12 cellular contexts compared by ENCODE assay signal in the genomic region with DNA sequence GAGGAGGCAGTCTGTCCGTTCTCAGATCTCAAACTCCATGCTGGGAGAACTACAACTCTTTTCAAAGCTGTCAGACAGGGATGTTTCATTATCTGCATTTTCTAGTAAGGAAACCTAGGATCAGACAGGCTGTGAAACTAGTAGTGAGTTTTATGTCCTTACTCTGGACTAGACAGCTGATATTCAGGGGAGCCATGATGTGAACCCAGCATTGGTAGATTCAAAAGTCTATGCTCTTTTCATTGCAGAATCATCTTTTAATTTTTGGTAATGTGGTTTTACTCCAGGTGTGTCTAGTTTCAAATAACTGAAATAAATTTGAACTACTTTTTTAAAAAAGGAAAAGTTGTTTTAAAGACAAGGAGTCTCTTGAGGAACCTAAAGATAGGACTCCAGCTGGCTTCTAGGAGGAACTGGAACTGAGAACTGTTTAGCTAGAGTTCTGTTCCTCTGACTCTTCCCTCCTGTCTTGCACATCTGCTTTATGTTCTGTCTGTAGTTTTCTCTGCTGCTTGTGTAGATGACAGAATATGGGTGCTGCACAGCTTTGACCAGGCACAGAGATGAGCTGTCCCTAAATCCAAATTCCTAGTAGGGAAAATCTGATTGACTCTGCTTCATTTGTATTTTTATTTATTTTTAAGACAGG. TPM values are rescaled to one million over a fixed set of nuclear protein-coding genes. Genes with fewer than 3 reads are reported as not detected.
A peak's percentile ranks its signal among the peaks of the same experiment; 100 is the strongest.
DNase-seq lines count a peak whose midpoint lies in the region; ATAC-seq lines count a peak whose summit lies in the region.
"Had no signal": no experiment of that assay in that cellular context is flagged by ENCODE, and none has a peak within 500 bp of the region (broad histone marks: within the 10 kb centered on the region; RNA-seq: fewer than 3 reads in every experiment).

No MANE protein-coding gene starts in this region.

- H3K4me1 ChIP-seq in effector memory CD4-positive, alpha-beta T cell (ENCODE audit: control insufficient read depth, insufficient read depth, low read length, poor library complexity, severe bottlenecking), result no peaks in the 10 kb centered on the region

- peaks cover 12% of the 10 kb centered on the region for H3K27me3 Mint-ChIP-seq in activated T-helper 2 cell treated with anti-CD3 and anti-CD28 coated beads, Interferon-gamma antibody, Interleukin-2, Interleukin-4, amounts not matched to agents 10 μg/mL and 5 μg/mL and 100 μg/mL, durations not matched to agents 14 hours and 24 hours and 36 hours (ENCODE audit: low read depth)

- DNase-seq in pons (ENCODE audit: low spot score) (peak; percentile 59), NCI-H1694 treated with DMSO at 0.1 percent for 48 hours (lab: John Stamatoyannopoulos, UW) (no peak), GOT3 (lab: John Stamatoyannopoulos, UW) (no peak)
- DNase-seq in effector memory CD4-positive, alpha-beta T cell, result no peak
- no peak for DNase-seq in activated T-helper 2 cell treated with anti-CD3 and anti-CD28 coated beads, Interferon-gamma antibody, Interleukin-2, Interleukin-4, amounts not matched to agents 10 μg/mL and 5 μg/mL and 100 μg/mL, durations not matched to agents 14 hours and 24 hours and 36 hours (ENCODE audit: low spot score)
- DNase-seq: activated naive CD8-positive, alpha-beta T cell treated with anti-CD3 and anti-CD28 coated beads, Interleukin-2, amount 10 ng/mL, durations not matched to agents 7 days and 5 days; erythroblast; NCI-H510A had no signal

- no peaks in the 10 kb centered on the region for H3K36me3 Mint-ChIP-seq in activated T-helper 2 cell treated with anti-CD3 and anti-CD28 coated beads, Interferon-gamma antibody, Interleukin-2, Interleukin-4, amounts not matched to agents 10 μg/mL and 5 μg/mL and 100 μg/mL, durations not matched to agents 14 hours and 24 hours and 36 hours (ENCODE audit: low read depth)
- H3K36me3 Mint-ChIP-seq: activated naive CD8-positive, alpha-beta T cell treated with anti-CD3 and anti-CD28 coated beads, Interleukin-2, amount 10 ng/mL, durations not matched to agents 7 days and 5 days had no signal

- H3K9me3 ChIP-seq in effector memory CD4-positive, alpha-beta T cell (ENCODE audit: control insufficient read depth, low read length), result no peaks in the 10 kb centered on the region

- no peak overlapping the region for H3K4me3 ChIP-seq in effector memory CD4-positive, alpha-beta T cell (ENCODE audit: insufficient read depth, low read depth, low read length, poor library complexity, severe bottlenecking)

- H3K9me3 Mint-ChIP-seq in activated T-helper 2 cell treated with anti-CD3 and anti-CD28 coated beads, Interferon-gamma antibody, Interleukin-2, Interleukin-4, amounts not matched to agents 10 μg/mL and 5 μg/mL and 100 μg/mL, durations not matched to agents 14 hours and 24 hours and 36 hours, result peaks cover 7% of the 10 kb centered on the region

- intact Hi-C loops in activated T-helper 2 cell treated with anti-CD3 and anti-CD28 coated beads, Interferon-gamma antibody, Interleukin-2, Interleukin-4, amounts not matched to agents 10 μg/mL and 5 μg/mL and 100 μg/mL, durations not matched to agents 14 hours and 24 hours and 36 hours (cut with micrococcal nuclease), result no loop called here

- ATAC-seq in GM18873 (IDR thresholded peaks at IDR 0.05; ENCODE audit: low FRiP score, unreplicated experiment) (peak; percentile 62), GM21786 (IDR thresholded peaks at IDR 0.05; ENCODE audit: unreplicated experiment) (peak; percentile 96), HG03521 (IDR thresholded peaks at IDR 0.05; ENCODE audit: unreplicated experiment) (peak; percentile 95)

- no peak overlapping the region for H3K27ac ChIP-seq in effector memory CD4-positive, alpha-beta T cell (ENCODE audit: insufficient read depth, low read length, poor library complexity, severe bottlenecking)
- H3K27ac ChIP-seq: VCaP had no signal

- H3K4me3 Mint-ChIP-seq in activated T-helper 2 cell treated with anti-CD3 and anti-CD28 coated beads, Interferon-gamma antibody, Interleukin-2, Interleukin-4, amounts not matched to agents 10 μg/mL and 5 μg/mL and 100 μg/mL, durations not matched to agents 14 hours and 24 hours and 36 hours (ENCODE audit: low read depth), result no peak overlapping the region
- H3K4me3 Mint-ChIP-seq: activated naive CD8-positive, alpha-beta T cell treated with anti-CD3 and anti-CD28 coated beads, Interleukin-2, amount 10 ng/mL, durations not matched to agents 7 days and 5 days had no signal

- H3K27me3 ChIP-seq in effector memory CD4-positive, alpha-beta T cell (replicated peaks; ENCODE audit: control insufficient read depth, insufficient read depth, low read length, poor library complexity, severe bottlenecking), result no peaks in the 10 kb centered on the region

- no peaks in the 10 kb centered on the region for H3K36me3 ChIP-seq in effector memory CD4-positive, alpha-beta T cell (ENCODE audit: control insufficient read depth, insufficient read depth, low read length)

- H3K4me1 Mint-ChIP-seq in activated T-helper 2 cell treated with anti-CD3 and anti-CD28 coated beads, Interferon-gamma antibody, Interleukin-2, Interleukin-4, amounts not matched to agents 10 μg/mL and 5 μg/mL and 100 μg/mL, durations not matched to agents 14 hours and 24 hours and 36 hours (ENCODE audit: low read depth), result no peaks in the 10 kb centered on the region
- H3K4me1 Mint-ChIP-seq: activated naive CD8-positive, alpha-beta T cell treated with anti-CD3 and anti-CD28 coated beads, Interleukin-2, amount 10 ng/mL, durations not matched to agents 7 days and 5 days had no signal

- no peak overlapping the region for H3K27ac Mint-ChIP-seq in activated T-helper 2 cell treated with anti-CD3 and anti-CD28 coated beads, Interferon-gamma antibody, Interleukin-2, Interleukin-4, amounts not matched to agents 10 μg/mL and 5 μg/mL and 100 μg/mL, durations not matched to agents 14 hours and 24 hours and 36 hours
- H3K27ac Mint-ChIP-seq: activated naive CD8-positive, alpha-beta T cell treated with anti-CD3 and anti-CD28 coated beads, Interleukin-2, amount 10 ng/mL, durations not matched to agents 7 days and 5 days had no signal

RNA-seq across cellular contexts. Expression of gene RNF144B, which starts 27.8 kb away (rescaled TPM):
- 4.0 and 5.7 TPM in 2 replicates for total RNA-seq in activated T-helper 2 cell treated with anti-CD3 and anti-CD28 coated beads, Interferon-gamma antibody, Interleukin-2, Interleukin-4, amounts not matched to agents 10 μg/mL and 5 μg/mL and 100 μg/mL, durations not matched to agents 14 hours and 24 hours and 36 hours
